In the genomic region with DNA sequence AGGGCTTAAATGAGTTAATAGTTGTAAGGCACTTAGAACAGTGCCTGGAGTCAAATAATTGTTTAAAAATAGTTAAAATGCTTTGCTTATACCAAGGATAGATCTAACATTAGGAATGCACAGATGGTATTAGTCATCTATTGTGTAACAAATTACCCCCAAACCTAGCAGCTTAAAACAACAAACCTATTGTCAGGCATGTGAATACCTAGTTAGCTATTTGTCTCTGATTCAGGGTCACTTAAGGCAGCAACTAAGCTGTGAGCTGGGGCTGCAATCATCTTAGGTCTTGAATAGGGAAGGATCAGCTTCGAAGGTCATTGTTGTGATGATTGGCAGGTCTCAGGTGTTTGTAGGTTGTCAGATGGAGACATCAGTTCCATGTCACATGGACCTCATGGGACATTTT, we compare ENCODE assay signal across 13 cellular contexts. TPM values are rescaled to one million over a fixed set of nuclear protein-coding genes. Genes with fewer than 3 reads are reported as not detected.
A peak's percentile ranks its signal among the peaks of the same experiment; 100 is the strongest.
DNase-seq lines count a peak whose midpoint lies in the region; ATAC-seq and TF ChIP-seq lines count a peak whose summit lies in the region.
"Had no signal": no experiment of that assay in that cellular context is flagged by ENCODE, and none has a peak within 500 bp of the region (broad histone marks: within the 10 kb centered on the region; RNA-seq: fewer than 3 reads in every experiment).

No MANE protein-coding gene starts in this region.

- H4K8ac ChIP-seq in IMR-90 (ENCODE audit: low read depth in 2 of 2, low read length in 2 of 2): peak overlapping the region; percentile 87 to 90

- peaks cover 10% of the 10 kb centered on the region for H3K4me1 ChIP-seq in IMR-90 (ENCODE audit: control insufficient read depth, insufficient read depth, low read length)
- no peaks in the 10 kb centered on the region for H3K4me1 ChIP-seq in mucosa of descending colon (ENCODE audit: low read depth)
- H3K4me1 ChIP-seq: spleen had no signal

- peak overlapping the region; percentile 92 for H4K5ac ChIP-seq in IMR-90 (ENCODE audit: low read depth, low read length)

- H3K36me3 ChIP-seq in IMR-90 (ENCODE audit: control insufficient read depth, insufficient read depth, low read length): no peaks in the 10 kb centered on the region
- no peaks in the 10 kb centered on the region for H3K36me3 ChIP-seq in mucosa of descending colon (ENCODE audit: low read depth)
- H3K36me3 ChIP-seq: heart left ventricle, spleen had no signal

- H3K4ac ChIP-seq in IMR-90 (ENCODE audit: low read depth, low read length): peak overlapping the region; percentile 98

- H3K14ac ChIP-seq in IMR-90 (replicated peaks; ENCODE audit: low read depth, low read length): peak overlapping the region; percentile 86

- TF ChIP-seq RAD21 in IMR-90 (IDR thresholded peaks at IDR 0.05; ENCODE audit: low read length): no peak

- H4K91ac ChIP-seq in IMR-90 (ENCODE audit: insufficient read depth, low read depth, low read length): peak overlapping the region; percentile 97

- H2BK15ac ChIP-seq in IMR-90 (ENCODE audit: low read depth, low read length): peak overlapping the region; percentile 84

- H2AK5ac ChIP-seq in IMR-90 (ENCODE audit: low read depth, low read length): peak overlapping the region; percentile 93

- no peaks in the 10 kb centered on the region for H4K20me1 ChIP-seq in IMR-90 (ENCODE audit: insufficient read depth, low read length)

- TF ChIP-seq CTCF in IMR-90 (conservative IDR thresholded peaks at IDR 0.05; ENCODE audit: low read depth, low read length) (no peak), cardiac fibroblast (IDR thresholded peaks at IDR 0.05; ENCODE audit: low read depth, low read length) (no peak), mucosa of descending colon (IDR thresholded peaks at IDR 0.05) (no peak)

- H3K27ac Mint-ChIP-seq in activated naive CD8-positive, alpha-beta T cell treated with anti-CD3 and anti-CD28 coated beads for 36 hours: no peak overlapping the region
- H3K27ac Mint-ChIP-seq: CD4-positive, alpha-beta memory T cell had no signal

- H3K27me3 Mint-ChIP-seq in activated naive CD8-positive, alpha-beta T cell treated with anti-CD3 and anti-CD28 coated beads for 36 hours: no peaks in the 10 kb centered on the region
- H3K27me3 Mint-ChIP-seq: CD4-positive, alpha-beta memory T cell had no signal

- H2BK120ac ChIP-seq in IMR-90 (ENCODE audit: low read depth, low read length): peak overlapping the region; percentile 96

- no peaks in the 10 kb centered on the region for H3K9me3 Mint-ChIP-seq in activated naive CD8-positive, alpha-beta T cell treated with anti-CD3 and anti-CD28 coated beads for 36 hours
- H3K9me3 Mint-ChIP-seq: CD4-positive, alpha-beta memory T cell had no signal

- peak; percentile 33 for DNase-seq in Ammon's horn (ENCODE audit: low spot score)
- peak; percentile 97 for DNase-seq in IMR-90
- DNase-seq in cardiac fibroblast (ENCODE audit: low read depth in 2 of 2): peak; percentile 69 to 96
- DNase-seq in kidney tubule cell (ENCODE audit: low spot score): peak; percentile 96
- no peak for DNase-seq in SIG-M5 treated with dmso at 0.1 percent for 504 hours (lab: John Stamatoyannopoulos, UW; ENCODE audit: unreplicated experiment)
- DNase-seq in activated naive CD8-positive, alpha-beta T cell treated with anti-CD3 and anti-CD28 coated beads for 36 hours: no peak
- no peak for DNase-seq in NCI-H524 (lab: John Stamatoyannopoulos, UW)
- no peak for DNase-seq in mucosa of descending colon
- DNase-seq: activated T-cell treated with anti-CD3 and anti-CD28 coated beads for 4 hours; CD4-positive, alpha-beta memory T cell; heart left ventricle; NCI-H1694 treated with DMSO at 0.1 percent for 48 hours; spleen had no signal

- H2BK5ac ChIP-seq in IMR-90 (ENCODE audit: low read depth, low read length, poor library complexity, severe bottlenecking): peak overlapping the region; percentile 100

- TF ChIP-seq POLR2A in IMR-90 (IDR thresholded peaks at IDR 0.05; ENCODE audit: low read depth, low read length): no peak

- H2BK20ac ChIP-seq in IMR-90 (ENCODE audit: low read depth, low read length): peak overlapping the region; percentile 98

- H3K9ac ChIP-seq in IMR-90 (ENCODE audit: low read depth, low read length): 0 out of 2 replicates have a peak overlapping the region, but pooled peaks have one; percentile 36

- peak overlapping the region; percentile 25 for H2AFZ ChIP-seq in IMR-90 (replicated peaks; ENCODE audit: low read length, poor library complexity)

- peak overlapping the region; percentile 96 for H3K18ac ChIP-seq in IMR-90 (ENCODE audit: low read depth, low read length)

- H3K4me1 Mint-ChIP-seq in activated naive CD8-positive, alpha-beta T cell treated with anti-CD3 and anti-CD28 coated beads for 36 hours: peaks cover 22% of the 10 kb centered on the region

- H3K36me3 Mint-ChIP-seq in activated naive CD8-positive, alpha-beta T cell treated with anti-CD3 and anti-CD28 coated beads for 36 hours: peaks cover 7% of the 10 kb centered on the region

- CTCF ChIA-PET in IMR-90 (lab: Yijun Ruan, JAX): no interaction called here

- peak overlapping the region; percentile 96 for H3K27ac ChIP-seq in IMR-90 (ENCODE audit: insufficient read depth, low read length)
- H3K27ac ChIP-seq: heart left ventricle, spleen had no signal

- H3K23ac ChIP-seq in IMR-90 (ENCODE audit: low read depth, low read length): peak overlapping the region; percentile 94

- BruUV-seq in IMR-90 (replicated peaks; lab: Mats Ljungman, UMichigan): no TSS peak

- in situ Hi-C loops in IMR-90 (cut with MboI; ENCODE audit: low sequenced_read_pairs): no loop called here

- ATAC-seq in IMR-90 (ENCODE audit: low read depth) (peak; percentile 75), mucosa of descending colon (no peak)
- ATAC-seq: heart left ventricle had no signal

- peak overlapping the region; percentile 91 for H3K56ac ChIP-seq in IMR-90 (ENCODE audit: extremely low read depth, insufficient read depth, low read length)

- intact Hi-C loops in IMR-90 (cut with micrococcal nuclease): loop anchor here (5.0 kb wide), 1 partner anchor 367 kb away; no protein-coding TSS in a partner anchor
- intact Hi-C loops in mucosa of descending colon (cut with DNase I, micrococcal nuclease): no loop called here

- dilution Hi-C loops in IMR-90 (cut with HindIII; ENCODE audit: low sequenced_read_pairs, unreplicated experiment): no loop called here

- peaks cover 4% of the 10 kb centered on the region; the same call in 1 of the 2 replicates for H3K9me1 ChIP-seq in IMR-90 (ENCODE audit: insufficient read depth, low read length)

- H3K9me3 ChIP-seq in IMR-90 (ENCODE audit: control insufficient read depth, insufficient read depth, low read length) (no peaks in the 10 kb centered on the region), mucosa of descending colon (no peaks in the 10 kb centered on the region)
- H3K9me3 ChIP-seq: heart left ventricle, spleen had no signal

- POLR2A ChIA-PET in IMR-90 (lab: Charles Lee; ENCODE audit: unreplicated experiment): no interaction called here

- peak overlapping the region; percentile 75 for H2AK9ac ChIP-seq in IMR-90 (replicated peaks; ENCODE audit: low read depth, low read length, poor library complexity)

- no CpG with 5 or more reads among the region's 1 CpG for WGBS in IMR-90 (ENCODE audit: extremely low coverage in 2 of 2, insufficient read length in 1 of 2), 2 experiments

- peak overlapping the region; percentile 11; the same call in 1 of the 2 replicates for H3K4me2 ChIP-seq in IMR-90 (ENCODE audit: low read depth, low read length)

- H3K27me3 ChIP-seq in IMR-90 (ENCODE audit: control insufficient read depth, insufficient read depth, low read length): no peaks in the 10 kb centered on the region
- H3K27me3 ChIP-seq: heart left ventricle, spleen had no signal

- peaks cover 0 to 3% of the 10 kb centered on the region in 2 experiments; a peak in 1 of 4 replicates for H3K79me1 ChIP-seq in IMR-90 (ENCODE audit: low read depth in 1 of 2, low read length in 2 of 2)

- no peak overlapping the region for H3K4me3 ChIP-seq in IMR-90 (ENCODE audit: insufficient read depth, low read depth, low read length)
- H3K4me3 ChIP-seq in cardiac fibroblast (replicated peaks in 1 of 2; ENCODE audit: low read depth in 2 of 2, low read length in 2 of 2): no peak overlapping the region
- no peak overlapping the region for H3K4me3 ChIP-seq in mucosa of descending colon
- H3K4me3 ChIP-seq: heart left ventricle, spleen had no signal

- no peak overlapping the region for H3K4me3 Mint-ChIP-seq in activated naive CD8-positive, alpha-beta T cell treated with anti-CD3 and anti-CD28 coated beads for 36 hours
- H3K4me3 Mint-ChIP-seq: CD4-positive, alpha-beta memory T cell had no signal

TF ChIP-seq in IMR-90, 13 proteins besides CTCF, POLR2A, EP300 and RAD21:
- TF ChIP-seq CHD1 (IDR thresholded peaks at IDR 0.05; ENCODE audit: low read depth, low read length) (no peak), CEBPB (IDR thresholded peaks at IDR 0.05; ENCODE audit: low read depth, low read length) (peak; percentile 97), BHLHE40 (IDR thresholded peaks at IDR 0.05; ENCODE audit: low read depth, low read length) (peak; percentile 49), FOS (IDR thresholded peaks at IDR 0.05; ENCODE audit: low read depth, low read length) (peak; percentile 60; the same call in 1 of the 2 replicates)

RNA-seq across cellular contexts. Expression of a gene that starts 42.4 kb away (rescaled TPM):
- 35.8 and 38.5 TPM in 2 replicates for total RNA-seq in IMR-90 (2012; rRNA removed)
- polyA plus RNA-seq in IMR-90 (2012; rRNA removed): 24.7 and 26.3 TPM in 2 replicates
- polyA plus RNA-seq in IMR-90 (2012; cell fraction: cytosol; rRNA removed): 21.4 and 27.6 TPM in 2 replicates
- 9.2 and 18.4 TPM in 2 replicates for polyA plus RNA-seq in IMR-90 (2012; cell fraction: nucleus; rRNA removed; ENCODE audit: low replicate concordance)
- total RNA-seq in activated naive CD8-positive, alpha-beta T cell treated with anti-CD3 and anti-CD28 coated beads for 36 hours: 10 to 100 TPM; 14.0 to 14.7 TPM
- 10 to 100 TPM; 13.7 to 20.5 (median 16.4) TPM for total RNA-seq in mucosa of descending colon

Comparison
In these comparisons a context has a peak if more than half of its experiments do, and no peak if none do; other contexts are left out.
1. DNase-seq: peak in Ammon's horn (single experiment), IMR-90 (single experiment), cardiac fibroblast (2 of 2) and kidney tubule cell (single experiment); none in SIG-M5 treated with dmso at 0.1 percent for 504 hours (single experiment), activated naive CD8-positive, alpha-beta T cell treated with anti-CD3 and anti-CD28 coated beads for 36 hours (single experiment), NCI-H524 (0 of 2) and mucosa of descending colon (0 of 3).